2 cellular contexts compared by ENCODE assay signal in genomic region chrX:4277122-4277521, GRCh38.
TF ChIP-seq lines count a peak whose summit lies in the region.

No MANE protein-coding gene starts in this region.

TF ChIP-seq in SK-N-SH, 30 proteins besides CTCF, POLR2A, EP300 and RAD21 (continued from another document):
- TF ChIP-seq IRF3 (IDR thresholded peaks at IDR 0.05; ENCODE audit: low read depth, low read length), result no peak
- TF ChIP-seq PBX3 (IDR thresholded peaks at IDR 0.05), result no peak
- TF ChIP-seq USF2 (IDR thresholded peaks at IDR 0.05; ENCODE audit: borderline replicate concordance, low read depth, low read length), result no peak
- TF ChIP-seq FOSL2 (IDR thresholded peaks at IDR 0.05; ENCODE audit: borderline replicate concordance, low read depth), result no peak
- TF ChIP-seq ELF1 (IDR thresholded peaks at IDR 0.05), result no peak
- TF ChIP-seq SIN3A (IDR thresholded peaks at IDR 0.05; ENCODE audit: borderline replicate concordance, low read depth, low read length), result no peak
- TF ChIP-seq REST (IDR thresholded peaks at IDR 0.05; ENCODE audit: low read depth, low read length), result no peak
- TF ChIP-seq RFX5 (IDR thresholded peaks at IDR 0.05; ENCODE audit: low read length), result no peak
- no peak for TF ChIP-seq SMC3 (IDR thresholded peaks at IDR 0.05; ENCODE audit: low read depth, low read length)
- no peak for TF ChIP-seq MXI1 (IDR thresholded peaks at IDR 0.05; ENCODE audit: low read depth, low read length)
- no peak for TF ChIP-seq USF1 (IDR thresholded peaks at IDR 0.05; ENCODE audit: borderline replicate concordance, low read depth)
- no peak for TF ChIP-seq NFIC (IDR thresholded peaks at IDR 0.05; ENCODE audit: borderline replicate concordance)
- no peak for TF ChIP-seq GABPA (IDR thresholded peaks at IDR 0.05; ENCODE audit: low read depth)
- no peak for TF ChIP-seq MEF2A (IDR thresholded peaks at IDR 0.05; ENCODE audit: borderline replicate concordance, low read depth)
- no peak for TF ChIP-seq CHD2 (IDR thresholded peaks at IDR 0.05; ENCODE audit: low read length, partially characterized antibody)
- TF ChIP-seq FOXM1 (IDR thresholded peaks at IDR 0.05; ENCODE audit: low read depth), result no peak
- no peak for TF ChIP-seq NRF1 (IDR thresholded peaks at IDR 0.05; ENCODE audit: low read depth, low read length)
TF ChIP-seq in SK-N-SH: peak in this region for 0.

TF ChIP-seq in SK-N-SH treated with all-trans-retinoic acid at 6 μM for 48 hours, 23 proteins besides CTCF, POLR2A, EP300 and RAD21 (continued from another document):
- TF ChIP-seq POU6F1 (CRISPR knock-in tag; IDR thresholded peaks at IDR 0.05; ENCODE audit: borderline replicate concordance, low read depth), result no peak
- no peak for TF ChIP-seq RARB (CRISPR knock-in tag; IDR thresholded peaks at IDR 0.05)
- no peak for TF ChIP-seq BACH2 (CRISPR knock-in tag; IDR thresholded peaks at IDR 0.05; ENCODE audit: borderline replicate concordance)
- no peak for TF ChIP-seq CREB5 (CRISPR knock-in tag; IDR thresholded peaks at IDR 0.05; ENCODE audit: low read depth)
- TF ChIP-seq ZFP30 (CRISPR knock-in tag; IDR thresholded peaks at IDR 0.05), result no peak
- no peak for TF ChIP-seq TSHZ2 (CRISPR knock-in tag; IDR thresholded peaks at IDR 0.05)
- TF ChIP-seq ISL1 (CRISPR knock-in tag; IDR thresholded peaks at IDR 0.05), result no peak
- no peak for TF ChIP-seq ZFP3 (CRISPR knock-in tag; IDR thresholded peaks at IDR 0.05)
